ENCODE assay signal across 4 cellular contexts in the genomic region with DNA sequence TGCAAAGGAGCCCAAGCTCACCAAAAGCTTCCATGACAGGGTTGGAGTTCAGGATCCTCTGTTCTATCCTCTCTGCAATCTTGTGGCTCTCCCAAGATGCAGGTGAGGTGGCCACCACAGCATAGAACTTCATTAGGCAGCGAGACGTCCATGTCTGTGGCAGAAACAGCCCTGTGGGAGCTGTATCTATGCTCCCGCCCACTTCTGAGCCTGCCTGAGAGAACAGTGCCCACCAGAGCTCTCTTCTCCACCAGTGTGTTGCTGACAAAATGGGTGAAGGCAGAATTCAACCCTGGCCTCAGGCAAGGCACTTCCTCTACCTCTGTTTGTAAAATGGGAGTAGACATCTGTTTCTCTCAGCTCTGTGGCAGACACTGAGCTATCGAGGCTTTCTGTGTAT.
"Had no signal": no experiment of that assay in that cellular context is flagged by ENCODE, and none has a peak within 500 bp of the region (broad histone marks: within the 10 kb centered on the region; RNA-seq: fewer than 3 reads in every experiment).

No MANE protein-coding gene starts in this region.

- H3K27ac Mint-ChIP-seq: GM23338 had no signal

- H3K9me3 Mint-ChIP-seq: GM23338, H9 had no signal

- H3K4me1 Mint-ChIP-seq: GM23338, H9 had no signal

- DNase-seq: H9, HCEC 1CT, IMR-90 had no signal

- H3K4me3 Mint-ChIP-seq: GM23338, H9 had no signal

- H3K4me3 ChIP-seq: GM23338 had no signal
